9 cellular contexts compared by ENCODE assay signal in the genomic region with DNA sequence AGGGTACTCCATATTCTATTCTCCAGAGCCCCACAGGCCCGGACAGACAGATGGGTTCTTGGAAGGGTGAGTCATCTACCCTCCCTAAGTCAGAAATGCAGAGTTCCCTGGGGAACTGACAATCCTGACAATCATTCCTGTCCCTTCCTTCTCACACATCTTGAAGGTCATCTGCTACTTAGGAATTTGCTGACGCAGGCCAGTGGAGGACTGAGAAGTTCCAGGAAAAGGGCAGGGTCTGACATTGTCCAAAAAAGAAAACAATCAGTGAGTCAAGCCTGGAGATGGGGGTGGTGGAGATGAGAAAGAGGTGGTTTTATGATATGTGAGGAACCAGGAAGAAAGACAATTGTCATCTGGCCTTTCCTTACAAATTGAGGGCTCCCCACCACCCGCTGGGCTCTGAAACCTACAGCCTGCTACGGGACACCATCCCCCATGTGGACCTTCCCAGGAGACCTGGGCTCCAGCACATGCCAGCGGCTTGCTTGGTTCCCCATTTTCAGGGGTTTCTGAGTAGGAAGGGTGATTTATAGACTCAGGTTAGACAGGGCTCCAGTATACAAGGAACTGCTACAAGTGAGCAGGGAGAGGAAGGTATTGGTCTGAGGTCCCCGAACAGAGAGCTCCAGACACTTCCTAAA. TPM values are rescaled to one million over a fixed set of nuclear protein-coding genes. Genes with fewer than 3 reads are reported as not detected.
DNase-seq lines count a peak whose midpoint lies in the region; ATAC-seq, FAIRE-seq and TF ChIP-seq lines count a peak whose summit lies in the region.
"Had no signal": no experiment of that assay in that cellular context is flagged by ENCODE, and none has a peak within 500 bp of the region (broad histone marks: within the 10 kb centered on the region; RNA-seq: fewer than 3 reads in every experiment).

No MANE protein-coding gene starts in this region.

- H3K4me3 ChIP-seq in ascending aorta (no peak overlapping the region), upper lobe of left lung (no peak overlapping the region), small intestine (ENCODE audit: low read depth in 1 of 2, low read length in 2 of 2) (no peak overlapping the region)

- TF ChIP-seq POLR2A in upper lobe of left lung (IDR thresholded peaks at IDR 0.05), result peak in 2 of 4 donors; percentile 30 to 33

- peak; percentile 22 for ATAC-seq in HG03439 (IDR thresholded peaks at IDR 0.05; ENCODE audit: unreplicated experiment)
- ATAC-seq in upper lobe of left lung (ENCODE audit: low FRiP score in 2 of 2), result peak; percentile 70 to 77

- TF ChIP-seq EP300 in upper lobe of left lung (IDR thresholded peaks at IDR 0.05), result peak; percentile 84 to 100 (median 99)

- H3K4me1 ChIP-seq in ascending aorta (peaks cover 7 to 15% of the 10 kb centered on the region in 2 donors), upper lobe of left lung (peaks cover 59 to 76% (median 67%) of the 10 kb centered on the region in 4 donors), small intestine (ENCODE audit: control insufficient read depth in 2 of 2, insufficient read depth in 1 of 2, low read depth in 1 of 2, low read length in 1 of 2) (peaks cover 0 to 22% of the 10 kb centered on the region in 2 donors)

- FAIRE-seq in small intestine (lab: Jason Lieb, UNC), result no peak
- FAIRE-seq: GM18507 had no signal

- H3K27ac ChIP-seq in ascending aorta, result peak overlapping the region; percentile 75 to 84
- peak overlapping the region; percentile 56 for H3K27ac ChIP-seq in layer of hippocampus (ENCODE audit: low read depth, low read length)
- H3K27ac ChIP-seq in upper lobe of left lung, result peak overlapping the region; percentile 78 to 91 (median 90)
- H3K27ac ChIP-seq in small intestine (ENCODE audit: low read depth in 1 of 2, low read length in 1 of 2), result peak overlapping the region in 1 of 2 donors; percentile 84

- H3K9me3 ChIP-seq in ascending aorta, result no peaks in the 10 kb centered on the region
- H3K9me3 ChIP-seq in upper lobe of left lung, result no peaks in the 10 kb centered on the region
- H3K9me3 ChIP-seq in small intestine (ENCODE audit: control insufficient read depth, low read depth), result no peaks in the 10 kb centered on the region

- TF ChIP-seq CTCF in AG09319 (IDR thresholded peaks at IDR 0.05; ENCODE audit: low read depth, low read length) (no peak), ascending aorta (IDR thresholded peaks at IDR 0.05) (no peak), upper lobe of left lung (IDR thresholded peaks at IDR 0.05) (no peak)

- peak; percentile 83 for DNase-seq in AG09319 (ENCODE audit: extremely low read depth, low read depth)
- no peak for DNase-seq in ascending aorta (ENCODE audit: low spot score in 2 of 2)
- peak in 1 of 2 donors; percentile 48 for DNase-seq in upper lobe of left lung
- DNase-seq in small intestine, result no peak
- DNase-seq in NCI-H1092 treated with DMSO at 0.1 percent for 48 hours (lab: John Stamatoyannopoulos, UW), result no peak
- DNase-seq in inferior parietal cortex (ENCODE audit: extremely low spot score), result no peak

- WGBS in upper lobe of left lung, 2 donors, result 34 to 46% methylated on average over 6 of the region's 6 CpGs
- 64 to 86% (median 76%) methylated on average over 6 of the region's 6 CpGs for WGBS in small intestine, 3 donors

- H3K27me3 ChIP-seq in ascending aorta (no peaks in the 10 kb centered on the region), layer of hippocampus (ENCODE audit: control insufficient read depth, insufficient read depth, low read length) (no peaks in the 10 kb centered on the region), upper lobe of left lung (no peaks in the 10 kb centered on the region), small intestine (ENCODE audit: control insufficient read depth in 2 of 2, insufficient read depth in 2 of 2, low read length in 2 of 2) (no peaks in the 10 kb centered on the region)

- peaks cover 21 to 39% of the 10 kb centered on the region in 2 donors for H3K36me3 ChIP-seq in ascending aorta
- H3K36me3 ChIP-seq in upper lobe of left lung, result peaks cover 12 to 40% (median 37%) of the 10 kb centered on the region in 4 donors
- peaks cover 3 to 6% of the 10 kb centered on the region in 2 donors for H3K36me3 ChIP-seq in small intestine (ENCODE audit: control insufficient read depth in 2 of 2, insufficient read depth in 2 of 2, low read length in 2 of 2)

- intact Hi-C loops in ascending aorta (cut with DNase I), result no loop called here

RNA-seq across cellular contexts. Expression of a gene that starts 12.9 kb away (rescaled TPM):
- 637 TPM for total RNA-seq in ascending aorta
- total RNA-seq in upper lobe of left lung, result 100 to 1,000 TPM in 5 of 6 donors, 10 to 100 TPM in 1; 57.6 to 914 (median 315) TPM
- 100 to 1,000 TPM in 1 of 3 donors, 10 to 100 TPM in 2; 19.2 to 203 (median 30.0) TPM for polyA plus RNA-seq in small intestine

RNA-seq across cellular contexts. Expression of a gene that starts 22.7 kb away (rescaled TPM):
- total RNA-seq in ascending aorta (not detected), upper lobe of left lung (1 to 10 TPM in 1 of 6 donors, under 1 TPM in 1, not detected in 4; 0.77 to 1.3 TPM)
- polyA plus RNA-seq in small intestine, result not detected

RNA-seq across cellular contexts. Expression of a gene that starts 51.0 kb away (rescaled TPM):
- 11.8 TPM for total RNA-seq in ascending aorta
- total RNA-seq in upper lobe of left lung, result 10 to 100 TPM in 5 of 6 donors, 1 to 10 TPM in 1; 9.9 to 50.8 (median 26.9) TPM
- 10 to 100 TPM; 19.5 to 23.3 (median 21.3) TPM for polyA plus RNA-seq in small intestine
